ENCODE assay signal across 13 cellular contexts in genomic region chr2:174334278-174334715, GRCh38. TPM values are rescaled to one million over a fixed set of nuclear protein-coding genes. Genes with fewer than 3 reads are reported as not detected.
A peak's percentile ranks its signal among the peaks of the same experiment; 100 is the strongest.
DNase-seq lines count a peak whose midpoint lies in the region; ATAC-seq, FAIRE-seq and TF ChIP-seq lines count a peak whose summit lies in the region.
"Had no signal": no experiment of that assay in that cellular context is flagged by ENCODE, and none has a peak within 500 bp of the region (broad histone marks: within the 10 kb centered on the region; RNA-seq: fewer than 3 reads in every experiment).

No MANE protein-coding gene starts in this region.

- H3K27me3 Mint-ChIP-seq in activated CD4-positive, alpha-beta T cell treated with anti-CD3 and anti-CD28 coated beads, Interleukin-2, amount 10 ng/mL, durations not matched to agents 7 days and 5 days, result peaks cover 79% of the 10 kb centered on the region
- peaks cover 98% of the 10 kb centered on the region for H3K27me3 Mint-ChIP-seq in GM23338 (ENCODE audit: insufficient read depth, low read depth, poor library complexity)
- peaks cover 98% of the 10 kb centered on the region for H3K27me3 Mint-ChIP-seq in neural crest cell (ENCODE audit: low read depth)

- H3K4me2 ChIP-seq in GM23338 (peak overlapping the region; percentile 78), GM12878 (ENCODE audit: control insufficient read depth, insufficient read depth) (peak overlapping the region; percentile 39)
- H3K4me2 ChIP-seq: BLaER1 had no signal

- ATAC-seq in GM23338, result peak; percentile 6
- ATAC-seq in GM12878, result no peak
- no peak for ATAC-seq in HG02852 (IDR thresholded peaks at IDR 0.05; ENCODE audit: unreplicated experiment)
- ATAC-seq: mucosa of descending colon had no signal

- H3K4me3 ChIP-seq in GM23338, result peak overlapping the region; percentile 49
- H3K4me3 ChIP-seq in GM12878, result peak overlapping the region; percentile 60; the same call in 1 of the 2 replicates
- H3K4me3 ChIP-seq: BLaER1, mucosa of descending colon had no signal

- H3K9ac ChIP-seq in GM12878 (ENCODE audit: control insufficient read depth, insufficient read depth, low read length), result no peak overlapping the region
- H3K9ac ChIP-seq: BLaER1 had no signal

- TF ChIP-seq EP300 in GM12878 (IDR thresholded peaks at IDR 0.05; ENCODE audit: borderline replicate concordance in 1 of 2, control insufficient read depth in 1 of 2, low read depth in 2 of 2, low read length in 2 of 2), result no peak

- CTCF ChIA-PET in activated CD4-positive, alpha-beta T cell treated with anti-CD3 and anti-CD28 coated beads, Interleukin-2, amount 10 ng/mL, durations not matched to agents 7 days and 5 days (lab: Charles Lee), result interaction anchor here (1.8 kb wide), 1 partner anchor 9 kb away, joined by 5 read pairs; no protein-coding TSS in a partner anchor
- CTCF ChIA-PET in GM12878 (lab: Yijun Ruan, JAX), result no interaction called here

- 0 out of 2 replicates have a peak overlapping the region, but pooled peaks have one; percentile 40 for H2AFZ ChIP-seq in GM23338
- no peak overlapping the region for H2AFZ ChIP-seq in GM12878 (ENCODE audit: control insufficient read depth, low read depth, low read length)

- BruUV-seq in GM12878 (replicated peaks; lab: Mats Ljungman, UMichigan), result no TSS peak

- FAIRE-seq in GM12878 (lab: Jason Lieb, UNC), result no peak
- FAIRE-seq: small intestine had no signal

- H4K20me1 ChIP-seq in GM23338 (replicated peaks; ENCODE audit: insufficient read depth), result peaks cover 21% of the 10 kb centered on the region
- no peaks in the 10 kb centered on the region for H4K20me1 ChIP-seq in GM12878 (ENCODE audit: control insufficient read depth, insufficient read depth)

- no peak for TF ChIP-seq RAD21 in GM12878 (IDR thresholded peaks at IDR 0.05; ENCODE audit: insufficient read depth, low read depth, low read length)

- in situ Hi-C loops in GM12878 (cut with MboI), result no loop called here

- H3K36me3 ChIP-seq in GM23338 (ENCODE audit: insufficient read depth) (no peaks in the 10 kb centered on the region), GM12878 (ENCODE audit: control insufficient read depth in 2 of 2, insufficient read depth in 2 of 2, low read length in 1 of 2) (no peaks in the 10 kb centered on the region)
- H3K36me3 ChIP-seq: BLaER1 had no signal

- intact Hi-C loops in GM12878 (cut with micrococcal nuclease; ENCODE audit: unreplicated experiment), result loop anchor here (10.0 kb wide), 1 partner anchor 579 kb away; no protein-coding TSS in a partner anchor

- H3K4me1 ChIP-seq in GM23338 (ENCODE audit: insufficient read depth) (peaks cover 64% of the 10 kb centered on the region), GM12878 (ENCODE audit: control insufficient read depth, insufficient read depth, low read length) (peaks cover 15% of the 10 kb centered on the region)

- DNase-seq in activated CD4-positive, alpha-beta T cell treated with anti-CD3 and anti-CD28 coated beads, Interleukin-2, amount 10 ng/mL, durations not matched to agents 7 days and 5 days, result no peak
- no peak for DNase-seq in activated CD4-positive, alpha-beta T cell treated with anti-CD3 and anti-CD28 coated beads for 1 hour
- peak; percentile 69 for DNase-seq in GM23338 (ENCODE audit: low spot score)
- DNase-seq in GM12878 (ENCODE audit: low read depth, low spot score), result no peak
- no peak for DNase-seq in neural crest cell (ENCODE audit: low read depth, low spot score)
- no peak for DNase-seq in NCI-H146 treated with DMSO at 0.1 percent for 48 hours (lab: John Stamatoyannopoulos, UW; ENCODE audit: unreplicated experiment)
- no peak for DNase-seq in NCI-H524 treated with DMSO at 0.1 percent for 48 hours (lab: John Stamatoyannopoulos, UW)
- DNase-seq: NCI-H1436 treated with DMSO at 0.1 percent for 48 hours, small intestine had no signal

- no peak for TF ChIP-seq POLR2A in GM12878 (IDR thresholded peaks at IDR 0.05; ENCODE audit: low read depth, low read length)

- RAD21 ChIA-PET in GM12878 (lab: Charles Lee; ENCODE audit: unreplicated experiment), result no interaction called here

- H3K27ac ChIP-seq in GM23338 (ENCODE audit: low read depth) (no peak overlapping the region), GM12878 (ENCODE audit: control insufficient read depth, insufficient read depth) (no peak overlapping the region)
- H3K27ac ChIP-seq: BLaER1 had no signal

- SMC1A ChIA-PET in GM12878 (lab: Charles Lee; ENCODE audit: uncharacterized antibody, unreplicated experiment), result no interaction called here

- peaks cover 53% of the 10 kb centered on the region for H3F3A ChIP-seq in GM23338 (replicated peaks; ENCODE audit: low read depth)

- no peaks in the 10 kb centered on the region for H3K36me3 Mint-ChIP-seq in activated CD4-positive, alpha-beta T cell treated with anti-CD3 and anti-CD28 coated beads, Interleukin-2, amount 10 ng/mL, durations not matched to agents 7 days and 5 days (ENCODE audit: low read depth)
- H3K36me3 Mint-ChIP-seq in GM23338 (ENCODE audit: low read depth) (peaks cover 5% of the 10 kb centered on the region; the same call in 1 of the 3 replicates), neural crest cell (ENCODE audit: low read depth) (peaks cover 3% of the 10 kb centered on the region)

- H3K79me2 ChIP-seq in GM23338 (replicated peaks; ENCODE audit: insufficient read depth) (no peaks in the 10 kb centered on the region), GM12878 (ENCODE audit: control insufficient read depth, insufficient read depth, low read length) (no peaks in the 10 kb centered on the region)

- peaks cover 29% of the 10 kb centered on the region for H3K4me1 Mint-ChIP-seq in activated CD4-positive, alpha-beta T cell treated with anti-CD3 and anti-CD28 coated beads, Interleukin-2, amount 10 ng/mL, durations not matched to agents 7 days and 5 days
- H3K4me1 Mint-ChIP-seq in GM23338, result peaks cover 64% of the 10 kb centered on the region
- peaks cover 53% of the 10 kb centered on the region for H3K4me1 Mint-ChIP-seq in neural crest cell

- no peaks in the 10 kb centered on the region for H3K9me2 ChIP-seq in GM23338 (ENCODE audit: insufficient read depth)

- POLR2A ChIA-PET in activated CD4-positive, alpha-beta T cell treated with anti-CD3 and anti-CD28 coated beads, Interleukin-2, amount 10 ng/mL, durations not matched to agents 7 days and 5 days (lab: Charles Lee), result no interaction called here
- POLR2A ChIA-PET in GM12878 (lab: Charles Lee), result no interaction called here

- WGBS in GM12878 (ENCODE audit: insufficient coverage, insufficient replicate concordance, low lambda C conversion rate, missing lambda C conversion rate), result 37% methylated on average over 9 of the region's 11 CpGs

- no peak overlapping the region for H3K27ac Mint-ChIP-seq in activated CD4-positive, alpha-beta T cell treated with anti-CD3 and anti-CD28 coated beads, Interleukin-2, amount 10 ng/mL, durations not matched to agents 7 days and 5 days
- H3K27ac Mint-ChIP-seq in GM23338 (no peak overlapping the region), neural crest cell (ENCODE audit: unreplicated experiment) (no peak overlapping the region)

- H3K9me3 ChIP-seq in GM12878 (replicated peaks; ENCODE audit: control insufficient read depth, insufficient read depth, low read length), result peaks cover 1% of the 10 kb centered on the region; the same call in 2 of the 3 replicates
- H3K9me3 ChIP-seq: mucosa of descending colon had no signal

- H3K27me3 ChIP-seq in GM23338 (ENCODE audit: insufficient read depth), result peaks cover 99% of the 10 kb centered on the region
- peaks cover 24 to 56% of the 10 kb centered on the region in 2 experiments for H3K27me3 ChIP-seq in GM12878 (replicated peaks in 1 of 2; ENCODE audit: control insufficient read depth in 2 of 2, insufficient read depth in 2 of 2, low read length in 1 of 2)

- no peaks in the 10 kb centered on the region for H3K9me3 Mint-ChIP-seq in activated CD4-positive, alpha-beta T cell treated with anti-CD3 and anti-CD28 coated beads, Interleukin-2, amount 10 ng/mL, durations not matched to agents 7 days and 5 days
- H3K9me3 Mint-ChIP-seq in GM23338 (peaks cover 9% of the 10 kb centered on the region), neural crest cell (no peaks in the 10 kb centered on the region)

- peak overlapping the region; percentile 33 for H3K4me3 Mint-ChIP-seq in activated CD4-positive, alpha-beta T cell treated with anti-CD3 and anti-CD28 coated beads, Interleukin-2, amount 10 ng/mL, durations not matched to agents 7 days and 5 days
- H3K4me3 Mint-ChIP-seq in GM23338 (peak overlapping the region; percentile 61), neural crest cell (peak overlapping the region; percentile 81)

- TF ChIP-seq CTCF in GM23338 (conservative IDR thresholded peaks at IDR 0.05; ENCODE audit: low read depth in 2 of 2), result no peak
- TF ChIP-seq CTCF in GM12878 (IDR thresholded peaks at IDR 0.05 in 2 of 3, conservative IDR thresholded peaks at IDR 0.05 in 1 of 3; ENCODE audit: control insufficient read depth in 2 of 3, extremely low read depth in 1 of 3, insufficient read depth in 1 of 3, low read depth in 3 of 3, low read length in 3 of 3), result 0 out of 6 replicates have a peak, but pooled peaks of 1 of the 3 experiments have one; percentile 4
- no peak for TF ChIP-seq CTCF in neural crest cell (conservative IDR thresholded peaks at IDR 0.05)

TF ChIP-seq in GM12878, 131 proteins besides CTCF, POLR2A, EP300 and RAD21 (continues in another document):
- no peak for TF ChIP-seq ASH2L (IDR thresholded peaks at IDR 0.05; ENCODE audit: borderline replicate concordance, low read depth)
- TF ChIP-seq MEF2A (IDR thresholded peaks at IDR 0.05; ENCODE audit: insufficient read depth, low read depth, low read length), result no peak

RNA-seq across cellular contexts. Expression of gene SP9, which starts 0.5 kb away (rescaled TPM):
- total RNA-seq in activated CD4-positive, alpha-beta T cell treated with anti-CD3 and anti-CD28 coated beads, Interleukin-2, amount 10 ng/mL, durations not matched to agents 7 days and 5 days, result not detected
- 0.12 and 0.49 TPM in 2 replicates for total RNA-seq in GM23338 (2014; rRNA removed; shearing (Covaris generic))
- polyA plus RNA-seq in GM23338 (2016; fragmentation: Nextera tagmentation; extraction: Ambion mirVana) (0.14 TPM in 1 of 2 replicates, not detected in the other), GM12878 (2011; rRNA removed) (not detected in 2 replicates), GM12878 (2014; fragmentation: Illumina TruSeq; extraction: Trizol) (not detected in 2 replicates), GM12878 (2014; fragmentation: Nextera tagmentation; extraction: Ambion mirVana) (not detected), GM12878 (2014; rRNA removed) (not detected in 2 replicates), GM12878 (2016; fragmentation: Nextera tagmentation; extraction: Ambion mirVana) (not detected)
- not detected in 2 replicates for total RNA-seq in GM12878 (2013; cell fraction: nucleolus; rRNA removed)
- total RNA-seq in GM12878 (2014; rRNA removed) (not detected in 2 replicates), GM12878 (2014; rRNA removed; fragmentation: Illumina TruSeq; extraction: Trizol) (not detected in 2 replicates), GM12878 (2021) (not detected in 2 replicates), neural crest cell (1.9 TPM in 2 replicates)
- not detected for polyA plus RNA-seq in GM12878 (2011; ENCODE audit: low read depth)
- polyA plus RNA-seq in GM12878 (2011; cell fraction: cytosol; rRNA removed), result not detected in 2 replicates
- polyA plus RNA-seq in GM12878 (2011; cell fraction: nucleus; rRNA removed), result not detected in 2 replicates
- polyA plus RNA-seq in GM12878 (2012), result not detected in 2 replicates
- polyA minus RNA-seq in GM12878 (2011; rRNA and poly(A)+ RNA removed), result not detected in 2 replicates
- polyA minus RNA-seq in GM12878 (2011; cell fraction: cytosol; rRNA and poly(A)+ RNA removed), result not detected in 2 replicates
- not detected in 2 replicates for polyA minus RNA-seq in GM12878 (2011; cell fraction: nucleus; rRNA and poly(A)+ RNA removed)
- total RNA-seq: mucosa of descending colon had no signal
- polyA plus RNA-seq: adipose tissue, small intestine had no signal
